ENCODE assay signal across 8 cellular contexts in the genomic region with DNA sequence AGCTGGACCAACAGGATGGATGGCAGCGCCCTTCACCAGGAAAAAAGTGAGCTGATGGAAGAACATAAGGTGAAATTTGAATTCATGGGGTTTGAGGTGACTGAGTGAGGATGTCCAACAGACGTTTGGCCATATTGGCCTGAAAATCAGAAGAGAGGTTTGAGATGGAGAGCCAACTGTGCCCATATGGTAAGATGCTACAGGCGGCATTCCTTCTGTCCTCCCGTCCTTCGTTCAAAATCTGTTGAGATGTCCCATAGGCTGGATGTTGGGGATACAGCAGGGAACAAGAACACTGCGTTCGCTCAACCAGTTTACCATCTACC. TPM values are rescaled to one million over a fixed set of nuclear protein-coding genes. Genes with fewer than 3 reads are reported as not detected.
DNase-seq lines count a peak whose midpoint lies in the region; ATAC-seq and TF ChIP-seq lines count a peak whose summit lies in the region.

No MANE protein-coding gene starts in this region.

- H3K27ac Mint-ChIP-seq in chondrocyte (ENCODE audit: unreplicated experiment), result peak overlapping the region; percentile 73

- H3K9ac ChIP-seq in HUES6 (ENCODE audit: low read length) (peak overlapping the region; percentile 75), mucosa of stomach (ENCODE audit: low read length) (peak overlapping the region; percentile 80)

- DNase-seq in GM12864 (ENCODE audit: low read depth) (peak; percentile 5), chondrocyte (ENCODE audit: low spot score) (no peak), NCI-H1048 (lab: John Stamatoyannopoulos, UW) (no peak), SHP77 (lab: John Stamatoyannopoulos, UW) (no peak)
- no peak for DNase-seq in activated effector memory CD4-positive, alpha-beta T cell treated with Interleukin-2 at 50 U/mL for 16 hours

- no peak for ATAC-seq in HG03196 (IDR thresholded peaks at IDR 0.05; ENCODE audit: unreplicated experiment)

- peaks cover 7% of the 10 kb centered on the region for H3K9me3 Mint-ChIP-seq in chondrocyte (ENCODE audit: low read depth)

- H3K9me3 ChIP-seq in HUES6 (ENCODE audit: control insufficient read depth, insufficient read depth, low read depth, low read length) (no peaks in the 10 kb centered on the region), mucosa of stomach (ENCODE audit: control insufficient read depth, low read length) (no peaks in the 10 kb centered on the region)

- H3K4me1 Mint-ChIP-seq in chondrocyte (ENCODE audit: low read depth), result peaks cover 25% of the 10 kb centered on the region

- H3K4me3 ChIP-seq in GM12864 (ENCODE audit: low read depth, low read length), result peak overlapping the region; percentile 60
- peak overlapping the region; percentile 75 for H3K4me3 ChIP-seq in HUES6 (ENCODE audit: low read depth, low read length)
- H3K4me3 ChIP-seq in mucosa of stomach (ENCODE audit: low read length), result peak overlapping the region; percentile 93

- no peak overlapping the region for H3K27ac ChIP-seq in HUES6 (ENCODE audit: low read depth, low read length)

- H3K27me3 ChIP-seq in HUES6 (ENCODE audit: control insufficient read depth, insufficient read depth, low read length) (no peaks in the 10 kb centered on the region), mucosa of stomach (ENCODE audit: control insufficient read depth, insufficient read depth, low read length) (no peaks in the 10 kb centered on the region)

- H3K27me3 Mint-ChIP-seq in chondrocyte (ENCODE audit: low read depth), result peaks cover 8% of the 10 kb centered on the region

- TF ChIP-seq CTCF in GM12864 (IDR thresholded peaks at IDR 0.05; ENCODE audit: low read depth, low read length, missing control alignments) (no peak), chondrocyte (IDR thresholded peaks at IDR 0.05) (no peak)

- H3K36me3 Mint-ChIP-seq in chondrocyte (ENCODE audit: low read depth), result peaks cover 5% of the 10 kb centered on the region

- H3K36me3 ChIP-seq in HUES6 (ENCODE audit: control insufficient read depth, insufficient read depth, low read length) (peaks cover 17% of the 10 kb centered on the region), mucosa of stomach (ENCODE audit: control insufficient read depth, insufficient read depth, low read length) (no peaks in the 10 kb centered on the region)

- peak overlapping the region; percentile 84 for H3K4me3 Mint-ChIP-seq in chondrocyte (ENCODE audit: unreplicated experiment)

- H3K4me1 ChIP-seq in HUES6 (ENCODE audit: control insufficient read depth, insufficient read depth, low read length) (peaks cover 6% of the 10 kb centered on the region; the same call in 1 of the 2 replicates), mucosa of stomach (ENCODE audit: control insufficient read depth, insufficient read depth, low read length) (no peaks in the 10 kb centered on the region)

RNA-seq across cellular contexts. Expression of gene CMTR1, which starts 0.5 kb away (rescaled TPM):
- 28.1 to 36.1 TPM (median 30.2 TPM) in 3 replicates for total RNA-seq in chondrocyte
